ENCODE assay signal across 1 cellular context in the genomic region with DNA sequence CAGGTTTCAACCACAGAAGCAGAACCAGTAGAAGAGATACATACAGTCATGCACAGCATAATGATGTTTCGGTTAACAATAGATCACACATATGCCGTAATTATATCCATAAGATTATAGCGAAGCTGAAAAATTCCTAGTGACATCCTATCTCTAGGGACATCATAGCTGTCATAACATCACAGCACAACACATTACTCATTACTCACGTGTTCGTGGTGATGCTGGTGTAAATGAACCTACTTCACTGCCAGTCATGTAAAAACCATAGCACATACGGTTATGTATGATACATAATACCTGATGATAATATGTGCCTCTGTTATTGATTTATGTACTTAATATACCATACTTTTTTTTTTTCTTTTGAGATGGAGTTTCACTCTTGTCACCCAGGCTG.
TF ChIP-seq lines count a peak whose summit lies in the region.

No MANE protein-coding gene starts in this region.

TF ChIP-seq in neural cell, 6 proteins besides CTCF, POLR2A, EP300 and RAD21 (continued from another document):
- TF ChIP-seq MXI1 (conservative IDR thresholded peaks at IDR 0.05; ENCODE audit: poor library complexity, severe bottlenecking) (no peak), REST (IDR thresholded peaks at IDR 0.05; ENCODE audit: borderline replicate concordance) (peak; percentile 62), SMC3 (conservative IDR thresholded peaks at IDR 0.05; ENCODE audit: poor library complexity) (no peak), EZH2 (IDR thresholded peaks at IDR 0.05; ENCODE audit: borderline replicate concordance, insufficient read depth, low read length, poor library complexity, severe bottlenecking) (no peak)
TF ChIP-seq in neural cell: peak in this region for 2.
